17 cellular contexts compared by ENCODE assay signal in genomic region chr3:5004319-5005152, GRCh38. TPM values are rescaled to one million over a fixed set of nuclear protein-coding genes. Genes with fewer than 3 reads are reported as not detected.
A peak's percentile ranks its signal among the peaks of the same experiment; 100 is the strongest.
DNase-seq lines count a peak whose midpoint lies in the region; ATAC-seq, FAIRE-seq and TF ChIP-seq lines count a peak whose summit lies in the region.
"Had no signal": no experiment of that assay in that cellular context is flagged by ENCODE, and none has a peak within 500 bp of the region (broad histone marks: within the 10 kb centered on the region; RNA-seq: fewer than 3 reads in every experiment).

No MANE protein-coding gene starts in this region.

- peak overlapping the region in 1 of 2 experiments; percentile 71 for H3K4ac ChIP-seq in mesenchymal stem cell (ENCODE audit: low read depth in 1 of 2, low read length in 2 of 2)

- TF ChIP-seq POLR2A in HepG2 (IDR thresholded peaks at IDR 0.05; ENCODE audit: insufficient read depth in 1 of 2, low read depth in 2 of 2, low read length in 2 of 2) (no peak), right lobe of liver (IDR thresholded peaks at IDR 0.05) (no peak), K562 (conservative IDR thresholded peaks at IDR 0.05) (no peak), adrenal gland (IDR thresholded peaks at IDR 0.05) (no peak), spleen (IDR thresholded peaks at IDR 0.05) (no peak)

- H3K9me1 ChIP-seq in K562 (ENCODE audit: control insufficient read depth, insufficient read depth, low read length): no peaks in the 10 kb centered on the region

- BruUV-seq in HepG2 (replicated peaks; lab: Mats Ljungman, UMichigan): no TSS peak
- no TSS peak for BruUV-seq in K562 (replicated peaks; lab: Mats Ljungman, UMichigan)

- peak overlapping the region in 1 of 2 experiments; percentile 6 for H3K18ac ChIP-seq in mesenchymal stem cell (ENCODE audit: low read depth in 1 of 2, low read length in 2 of 2)

- in situ Hi-C loops in HepG2 (cut with HindIII; ENCODE audit: extremely low pct_ligation_motif_present, low pct_unique_long_range_greater_than_20kb): no loop called here
- in situ Hi-C loops in K562 (cut with MboI): no loop called here

- H2BK12ac ChIP-seq in mesenchymal stem cell (ENCODE audit: low read length in 2 of 2): peak overlapping the region in 1 of 2 experiments; percentile 59

- FAIRE-seq in HepG2 (lab: Jason Lieb, UNC) (no peak), K562 (lab: Jason Lieb, UNC) (no peak)
- FAIRE-seq: HTR-8/SVneo had no signal

- CTCF ChIA-PET in HepG2 (lab: Yijun Ruan, JAX; ENCODE audit: low intra/inter-chr PET ratio, low total read pairs) (no interaction called here), K562 (lab: Yijun Ruan, JAX; ENCODE audit: low intra/inter-chr PET ratio) (no interaction called here)

- TF ChIP-seq CTCF in HepG2 (CRISPR knock-in tag; IDR thresholded peaks at IDR 0.05) (no peak), right lobe of liver (IDR thresholded peaks at IDR 0.05) (no peak), K562 (IDR thresholded peaks at IDR 0.05 in 2 of 3, conservative IDR thresholded peaks at IDR 0.05 in 1 of 3; ENCODE audit: insufficient read depth in 2 of 3, low read depth in 1 of 3, low read length in 3 of 3) (no peak), adrenal gland (IDR thresholded peaks at IDR 0.05) (no peak), spleen (IDR thresholded peaks at IDR 0.05 in 8 of 11, conservative IDR thresholded peaks at IDR 0.05 in 3 of 11) (no peak)

- H4K20me1 ChIP-seq in HepG2 (ENCODE audit: insufficient read depth, low read length) (no peaks in the 10 kb centered on the region), K562 (replicated peaks; ENCODE audit: control insufficient read depth, insufficient read depth, low read length) (no peaks in the 10 kb centered on the region)

- H3K4me3 ChIP-seq in HepG2 (replicated peaks in 1 of 3; ENCODE audit: insufficient read depth in 1 of 3, low read depth in 2 of 3, low read length in 3 of 3): peak overlapping the region in 1 of 3 experiments; percentile 48; a peak in 2 of 6 replicates
- H3K4me3 ChIP-seq in right lobe of liver: no peak overlapping the region
- H3K4me3 ChIP-seq in K562: no peak overlapping the region
- no peak overlapping the region for H3K4me3 ChIP-seq in mesenchymal stem cell (ENCODE audit: insufficient read depth in 1 of 2, low read depth in 1 of 2, low read length in 2 of 2)
- H3K4me3 ChIP-seq in adrenal gland: no peak overlapping the region
- H3K4me3 ChIP-seq in spleen: no peak overlapping the region
- H3K4me3 ChIP-seq: cardiac muscle cell had no signal

- intact Hi-C loops in HepG2 (cut with micrococcal nuclease; ENCODE audit: unreplicated experiment): no loop called here
- intact Hi-C loops in right lobe of liver (cut with DNase I): no loop called here
- intact Hi-C loops in K562 (cut with micrococcal nuclease): no loop called here
- intact Hi-C loops in Right ventricle myocardium inferior (cut with DNase I): no loop called here
- intact Hi-C loops in adrenal gland (cut with DNase I): no loop called here
- intact Hi-C loops in spleen (cut with DNase I; ENCODE audit: low total_unique reads): no loop called here

- TF ChIP-seq RAD21 in HepG2 (CRISPR knock-in tag; IDR thresholded peaks at IDR 0.05) (no peak), K562 (CRISPR knock-in tag; conservative IDR thresholded peaks at IDR 0.05 in 1 of 2, IDR thresholded peaks at IDR 0.05 in 1 of 2) (no peak)

- H4K91ac ChIP-seq in mesenchymal stem cell (ENCODE audit: low read length): no peak overlapping the region

- H3K4me2 ChIP-seq in HepG2 (ENCODE audit: low read depth, low read length): peak overlapping the region; percentile 63
- H3K4me2 ChIP-seq in K562 (ENCODE audit: insufficient read depth, low read length): no peak overlapping the region
- no peak overlapping the region for H3K4me2 ChIP-seq in mesenchymal stem cell (ENCODE audit: low read length, poor library complexity, severe bottlenecking)

- no peaks in the 10 kb centered on the region for H3K79me1 ChIP-seq in mesenchymal stem cell (replicated peaks; ENCODE audit: low read length, poor library complexity, severe bottlenecking)

- H3K79me2 ChIP-seq in HepG2 (ENCODE audit: insufficient read depth, low read length) (no peaks in the 10 kb centered on the region), K562 (ENCODE audit: control insufficient read depth, insufficient read depth, low read length) (no peaks in the 10 kb centered on the region)

- H3K27ac ChIP-seq in HepG2 (ENCODE audit: extremely low read length, insufficient read depth, low read length) (no peak overlapping the region), right lobe of liver (no peak overlapping the region), K562 (ENCODE audit: extremely low read depth, low read depth, low read length) (no peak overlapping the region), mesenchymal stem cell (ENCODE audit: low read length, poor library complexity, severe bottlenecking) (no peak overlapping the region), adrenal gland (no peak overlapping the region), spleen (no peak overlapping the region)
- H3K27ac ChIP-seq: cardiac muscle cell had no signal

- TF ChIP-seq EP300 in HepG2 (IDR thresholded peaks at IDR 0.05; ENCODE audit: low read depth in 2 of 2, low read length in 2 of 2) (no peak), HepG2 (CRISPR knock-in tag; IDR thresholded peaks at IDR 0.05; ENCODE audit: borderline replicate concordance) (no peak), K562 (IDR thresholded peaks at IDR 0.05; ENCODE audit: low read length) (no peak)

- no peak overlapping the region for H2BK5ac ChIP-seq in mesenchymal stem cell (ENCODE audit: low read depth, low read length, poor library complexity, severe bottlenecking)

- 28% methylated on average over 6 of the region's 12 CpGs for WGBS in HepG2 (ENCODE audit: low lambda C conversion rate)
- WGBS in right lobe of liver (ENCODE audit: insufficient coverage, low coverage, low lambda C conversion rate, missing lambda C conversion rate): 97% methylated on average over 6 of the region's 12 CpGs
- WGBS in K562 (ENCODE audit: insufficient coverage, low coverage, missing lambda C conversion rate): 80% methylated on average over 12 of the region's 12 CpGs
- 82% methylated on average over 10 of the region's 12 CpGs for WGBS in mesenchymal stem cell
- 92 to 99% (median 94%) methylated on average over 8 to 12 of the region's 12 CpGs for WGBS in adrenal gland, 4 donors
- 92 to 97% (median 95%) methylated on average over 12 of the region's 12 CpGs for WGBS in spleen, 5 donors

- H3K9ac ChIP-seq in HepG2 (ENCODE audit: insufficient read depth, low read depth, low read length): no peak overlapping the region; the same call in 1 of the 2 replicates
- H3K9ac ChIP-seq in K562 (ENCODE audit: insufficient read depth in 1 of 2, low read depth in 2 of 2, low read length in 2 of 2): peak overlapping the region; percentile 10 to 86; a peak in 3 of 4 replicates
- H3K9ac ChIP-seq in mesenchymal stem cell (ENCODE audit: low read length): no peak overlapping the region

- H2BK120ac ChIP-seq in mesenchymal stem cell (ENCODE audit: low read depth, low read length): no peak overlapping the region

- no peak for DNase-seq in HepG2 (ENCODE audit: low spot score)
- DNase-seq in right lobe of liver: no peak
- DNase-seq in K562 (ENCODE audit: extremely low read depth in 1 of 4, low spot score in 3 of 4): no peak
- no peak for DNase-seq in mesenchymal stem cell
- DNase-seq in Right ventricle myocardium inferior (ENCODE audit: missing footprints): no peak
- no peak for DNase-seq in C1 segment of cervical spinal cord (lab: John Stamatoyannopoulos, UW)
- no peak for DNase-seq in adrenal gland
- DNase-seq in spleen: no peak
- DNase-seq: activated T-cell treated with anti-CD3 and anti-CD28 coated beads for 4 hours; Calu3; kidney glomerular epithelial cell; NCI-H1694; NCI-H345; NK-92 treated with Interleukin-12 subunit alpha and Interleukin-12 subunit beta, amount 100 ng/mL, for 24 hours; T-cell had no signal

- peaks cover 3 to 40% of the 10 kb centered on the region in 2 experiments; a peak in 3 of 5 replicates for H3K27me3 ChIP-seq in HepG2 (ENCODE audit: control insufficient read depth in 1 of 2, insufficient read depth in 2 of 2, low read length in 2 of 2)
- no peaks in the 10 kb centered on the region for H3K27me3 ChIP-seq in right lobe of liver
- no peaks in the 10 kb centered on the region for H3K27me3 ChIP-seq in K562 (ENCODE audit: control insufficient read depth in 2 of 2, insufficient read depth in 2 of 2, low read length in 2 of 2)
- H3K27me3 ChIP-seq in mesenchymal stem cell (ENCODE audit: control insufficient read depth in 1 of 2, insufficient read depth in 1 of 2, low read length in 2 of 2): no peaks in the 10 kb centered on the region
- H3K27me3 ChIP-seq in adrenal gland: no peaks in the 10 kb centered on the region
- H3K27me3 ChIP-seq in spleen (replicated peaks in 1 of 7): no peaks in the 10 kb centered on the region

- H2BK15ac ChIP-seq in mesenchymal stem cell (ENCODE audit: low read depth, poor library complexity, severe bottlenecking): no peak overlapping the region

- no peak overlapping the region for H3K23ac ChIP-seq in mesenchymal stem cell (ENCODE audit: low read length in 2 of 2)

- H3K14ac ChIP-seq in mesenchymal stem cell (ENCODE audit: low read length in 2 of 2): peak overlapping the region in 1 of 2 experiments; percentile 64

- ATAC-seq in HepG2 (peak; percentile 64), right lobe of liver (no peak), K562 (no peak), Right ventricle myocardium inferior (no peak)
- ATAC-seq: T-cell had no signal

- H2AFZ ChIP-seq in HepG2 (ENCODE audit: low read length) (peak overlapping the region; percentile 42), K562 (ENCODE audit: low read depth, low read length) (peak overlapping the region; percentile 30), mesenchymal stem cell (ENCODE audit: low read depth, low read length) (no peak overlapping the region)

- no peaks in the 10 kb centered on the region for H3K9me3 ChIP-seq in HepG2 (ENCODE audit: low read length)
- H3K9me3 ChIP-seq in right lobe of liver: no peaks in the 10 kb centered on the region
- H3K9me3 ChIP-seq in K562 (replicated peaks; ENCODE audit: control insufficient read depth, insufficient read depth, low read depth, low read length): no peaks in the 10 kb centered on the region
- no peaks in the 10 kb centered on the region for H3K9me3 ChIP-seq in mesenchymal stem cell (ENCODE audit: control insufficient read depth, low read length)
- H3K9me3 ChIP-seq in adrenal gland (replicated peaks in 1 of 3): no peaks in the 10 kb centered on the region
- no peaks in the 10 kb centered on the region for H3K9me3 ChIP-seq in spleen

- POLR2A ChIA-PET in HepG2 (lab: Yijun Ruan, JAX) (no interaction called here), K562 (lab: Yijun Ruan, JAX) (interaction anchor here (0.6 to 1.5 kb wide), 5 partner anchors 10 to 573 kb away, joined by 3 to 5 read pairs (median 4); no protein-coding TSS in a partner anchor)

- H4K8ac ChIP-seq in mesenchymal stem cell (ENCODE audit: low read length): no peak overlapping the region

- peaks cover 37% of the 10 kb centered on the region for H3K4me1 ChIP-seq in HepG2 (ENCODE audit: insufficient read depth, low read length)
- H3K4me1 ChIP-seq in right lobe of liver: no peaks in the 10 kb centered on the region
- peaks cover 19 to 45% of the 10 kb centered on the region in 2 experiments for H3K4me1 ChIP-seq in K562 (replicated peaks in 1 of 2; ENCODE audit: control insufficient read depth in 2 of 2, insufficient read depth in 2 of 2, low read length in 2 of 2)
- peaks cover 11% of the 10 kb centered on the region for H3K4me1 ChIP-seq in mesenchymal stem cell (ENCODE audit: control insufficient read depth, insufficient read depth, low read depth, low read length)
- H3K4me1 ChIP-seq in adrenal gland (replicated peaks in 1 of 2): no peaks in the 10 kb centered on the region
- H3K4me1 ChIP-seq in spleen: peaks cover 7 to 48% (median 27%) of the 10 kb centered on the region in 6 donors

- H3K36me3 ChIP-seq in HepG2 (replicated peaks in 1 of 2; ENCODE audit: control insufficient read depth in 1 of 2, insufficient read depth in 2 of 2, low read length in 2 of 2) (no peaks in the 10 kb centered on the region), right lobe of liver (no peaks in the 10 kb centered on the region), K562 (ENCODE audit: control insufficient read depth, insufficient read depth, low read length) (no peaks in the 10 kb centered on the region), mesenchymal stem cell (ENCODE audit: control insufficient read depth in 1 of 2, insufficient read depth in 2 of 2, low read depth in 1 of 2, low read length in 2 of 2) (no peaks in the 10 kb centered on the region), adrenal gland (replicated peaks in 1 of 2) (no peaks in the 10 kb centered on the region), spleen (no peaks in the 10 kb centered on the region)
- H3K36me3 ChIP-seq: cardiac muscle cell had no signal

- H2AK5ac ChIP-seq in mesenchymal stem cell (ENCODE audit: low read length, severe bottlenecking): peak overlapping the region; percentile 47

RNA-seq across cellular contexts. Expression of gene BHLHE40, which starts 25.3 kb away (rescaled TPM):
- total RNA-seq in HepG2 (2016; rRNA removed; fragmentation: Illumina TruSeq; extraction: Trizol) (1.8 and 2.6 TPM in 2 replicates), right lobe of liver (100 to 1,000 TPM in 1 of 6 experiments, 10 to 100 TPM in 5; 19.0 to 170 (median 57.7) TPM), K562 (2014; rRNA removed) (38.7 and 44.5 TPM in 2 replicates), K562 (2014; rRNA removed; fragmentation: Illumina TruSeq; extraction: Trizol) (19.4 and 20.6 TPM in 2 replicates), K562 (2015; rRNA removed; fragmentation: Illumina TruSeq; extraction: Trizol) (27.7 and 27.8 TPM in 2 replicates), K562 (2021) (47.5 and 51.8 TPM in 2 replicates), Right ventricle myocardium inferior (26.9 TPM), adrenal gland (100 to 1,000 TPM in 4 of 8 donors, 10 to 100 TPM in 4; 57.2 to 224 (median 118) TPM), spleen (100 to 1,000 TPM in 1 of 7 donors, 10 to 100 TPM in 6; 22.9 to 108 (median 40.3) TPM)
- total RNA-seq in HepG2 (2016; cell fraction: cytosol; rRNA removed; fragmentation: Illumina TruSeq; extraction: Trizol; ENCODE audit: low read depth): 0.44 and 0.61 TPM in 2 replicates
- total RNA-seq in HepG2 (2016; cell fraction: insoluble cytoplasmic fraction; rRNA removed; fragmentation: Illumina TruSeq; extraction: Trizol): 2.3 and 2.7 TPM in 2 replicates
- 1.5 TPM in 2 replicates for total RNA-seq in HepG2 (2016; cell fraction: membrane; rRNA removed; fragmentation: Illumina TruSeq; extraction: Trizol)
- total RNA-seq in HepG2 (2016; cell fraction: nucleus; rRNA removed; fragmentation: Illumina TruSeq; extraction: Trizol): 3.0 and 4.3 TPM in 2 replicates
- polyA plus RNA-seq in HepG2 (2011; rRNA removed) (51.0 and 60.0 TPM in 2 replicates), K562 (2011; rRNA removed) (83.9 and 105 TPM in 2 replicates), K562 (2014; fragmentation: Illumina TruSeq; extraction: Trizol) (49.6 and 57.8 TPM in 2 replicates), K562 (2014; fragmentation: Nextera tagmentation; extraction: Ambion mirVana) (10 to 100 TPM; 12.0 to 24.3 TPM), K562 (2014; rRNA removed) (30.9 and 31.4 TPM in 2 replicates), adrenal gland (10 to 100 TPM; 19.1 to 50.2 (median 49.8) TPM), spleen (10 to 100 TPM; 11.8 to 15.6 (median 12.7) TPM)
- 29.3 and 36.0 TPM in 2 replicates for polyA plus RNA-seq in HepG2 (2011; cell fraction: cytosol; rRNA removed)
- polyA plus RNA-seq in HepG2 (2011; cell fraction: nucleus; rRNA removed): 35.5 and 51.8 TPM in 2 replicates
- polyA plus RNA-seq in HepG2 (2012): 145 and 159 TPM in 2 replicates
- 0.21 and 0.42 TPM in 2 replicates for polyA plus RNA-seq in HepG2 (2016; cell fraction: cytosol; fragmentation: Illumina TruSeq; extraction: Trizol; ENCODE audit: low read depth)
- 3.5 and 4.1 TPM in 2 replicates for polyA plus RNA-seq in HepG2 (2016; cell fraction: insoluble cytoplasmic fraction; fragmentation: Illumina TruSeq; extraction: Trizol; ENCODE audit: low read depth)
- polyA plus RNA-seq in HepG2 (2016; cell fraction: membrane; fragmentation: Illumina TruSeq; extraction: Trizol; ENCODE audit: low read depth): 0.93 and 1.1 TPM in 2 replicates
- 5.9 and 7.0 TPM in 2 replicates for polyA plus RNA-seq in HepG2 (2016; cell fraction: nucleus; fragmentation: Illumina TruSeq; extraction: Trizol; ENCODE audit: insufficient read depth, low read depth)
- 17.6 and 68.5 TPM in 2 replicates for polyA minus RNA-seq in HepG2 (2011; rRNA and poly(A)+ RNA removed; ENCODE audit: low replicate concordance)
- polyA minus RNA-seq in HepG2 (2011; cell fraction: cytosol; rRNA and poly(A)+ RNA removed): 59.1 and 63.2 TPM in 2 replicates
- 23.0 and 31.6 TPM in 2 replicates for polyA minus RNA-seq in HepG2 (2011; cell fraction: nucleus; rRNA and poly(A)+ RNA removed)
- 81.5 and 114 TPM in 2 replicates for total RNA-seq in K562 (2011; cell fraction: chromatin; rRNA removed; ENCODE audit: low replicate concordance)
- 100 and 103 TPM in 2 replicates for total RNA-seq in K562 (2011; cell fraction: nucleolus; rRNA removed)
- total RNA-seq in K562 (2011; cell fraction: nucleoplasm; rRNA removed): 92.4 and 99.8 TPM in 2 replicates
- polyA plus RNA-seq in K562 (2011; cell fraction: cytosol; rRNA removed): 72.3 and 73.7 TPM in 2 replicates
- 144 and 202 TPM in 2 replicates for polyA plus RNA-seq in K562 (2011; cell fraction: nucleus; rRNA removed)
- polyA plus RNA-seq in K562 (2012): 98.8 and 122 TPM in 2 replicates
- 76.2 and 78.0 TPM in 2 replicates for polyA minus RNA-seq in K562 (2011; rRNA and poly(A)+ RNA removed)
- polyA minus RNA-seq in K562 (2011; cell fraction: cytosol; rRNA and poly(A)+ RNA removed): 70.7 and 90.6 TPM in 2 replicates
- 122 and 139 TPM in 2 replicates for polyA minus RNA-seq in K562 (2011; cell fraction: nucleus; rRNA and poly(A)+ RNA removed)
- 88.3 TPM for polyA plus RNA-seq in mesenchymal stem cell (2013, experiment 1 of 2)
- polyA plus RNA-seq in mesenchymal stem cell (2013, experiment 2 of 2): 79.7 TPM

Comparison
In these comparisons a context has a peak if more than half of its experiments do, and no peak if none do; other contexts are left out.
1. H3K9ac ChIP-seq: peak in K562 (2 of 2); none in HepG2 (single experiment) and mesenchymal stem cell (single experiment).
2. Of the 241 proteins assayed by ChIP-seq in both HepG2 and K562: peak only in HepG2: none; only in K562: KDM1A; in both: ZNF121; in neither: 239.